Comparison of ENCODE assay signal across 18 cellular contexts in genomic region chr17:16465861-16466338, GRCh38. TPM values are rescaled to one million over a fixed set of nuclear protein-coding genes. Genes with fewer than 3 reads are reported as not detected.
DNase-seq lines count a peak whose midpoint lies in the region; ATAC-seq, FAIRE-seq and TF ChIP-seq lines count a peak whose summit lies in the region.
"Had no signal": no experiment of that assay in that cellular context is flagged by ENCODE, and none has a peak within 500 bp of the region (broad histone marks: within the 10 kb centered on the region; RNA-seq: fewer than 3 reads in every experiment).

No MANE protein-coding gene starts in this region.

- no peaks in the 10 kb centered on the region for H3K23me2 ChIP-seq in H9 (ENCODE audit: insufficient read length, low read depth, low read length, poor library complexity, severe bottlenecking)

- no peak overlapping the region for H3T11ph ChIP-seq in H9 (ENCODE audit: low read length)

- no peak overlapping the region for H3K23ac ChIP-seq in H9 (ENCODE audit: insufficient read length, low read depth, low read length)

- H3K9me3 Mint-ChIP-seq in H9: no peaks in the 10 kb centered on the region
- H3K9me3 Mint-ChIP-seq: activated T-helper 17 cell treated with anti-CD3 and anti-CD28 coated beads, Interleukin-2, amount 50 U/mL, for 72 hours; nephron progenitor cell had no signal

- H3K4me1 ChIP-seq in H9 (ENCODE audit: insufficient read depth, low read length) (no peaks in the 10 kb centered on the region), Peyer's patch (peaks cover 0 to 72% (median 12%) of the 10 kb centered on the region in 4 donors), pancreas (peaks cover 2 to 16% (median 8%) of the 10 kb centered on the region in 3 donors)

- intact Hi-C loops in left cardiac atrium (cut with DNase I): no loop called here
- intact Hi-C loops in pancreas (cut with DNase I): no loop called here

- H3K27ac Mint-ChIP-seq in H9: peak overlapping the region in 2 of 3 experiments; percentile 16 to 52; a peak in 2 of 7 replicates
- H3K27ac Mint-ChIP-seq: activated T-helper 17 cell treated with anti-CD3 and anti-CD28 coated beads, Interleukin-2, amount 50 U/mL, for 72 hours; nephron progenitor cell had no signal

- H2BK120ac ChIP-seq in H9 (ENCODE audit: low read depth, low read length, poor library complexity, severe bottlenecking): no peak overlapping the region

- TF ChIP-seq POLR2A in Peyer's patch (IDR thresholded peaks at IDR 0.05): peak; percentile 83 to 94

- H3K4me3 ChIP-seq in Peyer's patch: peak overlapping the region in 2 of 4 donors; percentile 30 to 37
- no peak overlapping the region for H3K4me3 ChIP-seq in pancreas
- H3K4me3 ChIP-seq: lung, SJSA1 had no signal

- peaks cover 24 to 41% of the 10 kb centered on the region in 2 experiments for H3K4me1 Mint-ChIP-seq in H9
- H3K4me1 Mint-ChIP-seq: activated T-helper 17 cell treated with anti-CD3 and anti-CD28 coated beads, Interleukin-2, amount 50 U/mL, for 72 hours had no signal

- H3K4me3 Mint-ChIP-seq in H9: no peak overlapping the region
- H3K4me3 Mint-ChIP-seq: activated T-helper 17 cell treated with anti-CD3 and anti-CD28 coated beads, Interleukin-2, amount 50 U/mL, for 72 hours; nephron progenitor cell had no signal

- H3K27me3 Mint-ChIP-seq in H9 (ENCODE audit: low read depth): no peaks in the 10 kb centered on the region
- H3K27me3 Mint-ChIP-seq: activated T-helper 17 cell treated with anti-CD3 and anti-CD28 coated beads, Interleukin-2, amount 50 U/mL, for 72 hours had no signal

- no peak overlapping the region for H3K56ac ChIP-seq in H9 (ENCODE audit: insufficient read length, low read depth, low read length)

- no peak for TF ChIP-seq CTCF in H9 (conservative IDR thresholded peaks at IDR 0.05)
- TF ChIP-seq CTCF in Peyer's patch (IDR thresholded peaks at IDR 0.05): peak in 2 of 6 experiments; percentile 4 to 12
- TF ChIP-seq CTCF in pancreas (IDR thresholded peaks at IDR 0.05): no peak

- no peak overlapping the region for H4K8ac ChIP-seq in H9 (replicated peaks; ENCODE audit: insufficient read length, low read depth, low read length)

- no peak overlapping the region for H2BK15ac ChIP-seq in H9 (ENCODE audit: low read depth, low read length)

- H3K4ac ChIP-seq in H9 (ENCODE audit: low read depth, low read length): no peak overlapping the region

- no peaks in the 10 kb centered on the region for H3K79me2 ChIP-seq in H9 (ENCODE audit: insufficient read depth, low read length)

- no peaks in the 10 kb centered on the region for H4K20me1 ChIP-seq in H9 (ENCODE audit: control insufficient read depth, insufficient read depth, insufficient read length)

- DNase-seq in H9: peak; percentile 45
- peak in 2 of 3 donors; percentile 92 to 93 for DNase-seq in Peyer's patch
- DNase-seq in left cardiac atrium: peak; percentile 67
- DNase-seq in pancreas: peak in 1 of 6 donors; percentile 63
- no peak for DNase-seq in left lobe of liver (ENCODE audit: low spot score)
- DNase-seq in germinal center (ENCODE audit: low spot score): no peak
- no peak for DNase-seq in NK-92 treated with Interleukin-12 subunit alpha and Interleukin-12 subunit beta, amount 100 ng/mL, for 24 hours (lab: John Stamatoyannopoulos, UW)
- DNase-seq: foreskin melanocyte, HCEC 1CT, NCI-H1436 treated with DMSO at 0.1 percent for 48 hours, NCI-H226, nephron progenitor cell, substantia nigra had no signal

- H3K9me3 ChIP-seq in H9 (ENCODE audit: control insufficient read depth, low read depth, low read length): no peaks in the 10 kb centered on the region
- no peaks in the 10 kb centered on the region for H3K9me3 ChIP-seq in Peyer's patch
- H3K9me3 ChIP-seq in pancreas: no peaks in the 10 kb centered on the region
- H3K9me3 ChIP-seq: SJSA1 had no signal

- H4K91ac ChIP-seq in H9 (ENCODE audit: insufficient read length, low read depth, low read length): no peak overlapping the region

- no peak overlapping the region for H3K9ac ChIP-seq in H9 (ENCODE audit: extremely low read depth, insufficient read length, low read length)

- H2AFZ ChIP-seq in H9 (ENCODE audit: low read length): no peak overlapping the region

- H3K36me3 ChIP-seq in Peyer's patch (peaks cover 0 to 16% (median 0%) of the 10 kb centered on the region in 3 donors), pancreas (no peaks in the 10 kb centered on the region)

- no peak overlapping the region for H2BK12ac ChIP-seq in H9 (ENCODE audit: insufficient read length, low read depth, low read length)

- H3K27ac ChIP-seq in H9 (ENCODE audit: insufficient read length, low read depth, low read length) (no peak overlapping the region), Peyer's patch (peak overlapping the region in 3 of 4 donors; percentile 88 to 99 (median 96)), pancreas (peak overlapping the region in 3 of 4 donors; percentile 23 to 75 (median 50))
- H3K27ac ChIP-seq: SJSA1 had no signal

- no peak overlapping the region for H2AK5ac ChIP-seq in H9 (ENCODE audit: insufficient read length, low read length)

- FAIRE-seq in pancreas (lab: Jason Lieb, UNC): no peak

- H3K4me2 ChIP-seq in H9 (ENCODE audit: insufficient read depth, insufficient read length, low read length): no peak overlapping the region

- H3K18ac ChIP-seq in H9 (ENCODE audit: insufficient read length, low read depth, low read length): no peak overlapping the region

- H2BK5ac ChIP-seq in H9 (ENCODE audit: insufficient read length, low read length): no peak overlapping the region

- ATAC-seq in left cardiac atrium (peak in 1 of 2 donors; percentile 49), pancreas (peak; percentile 21 to 44 (median 43)), left lobe of liver (no peak), GM18868 (IDR thresholded peaks at IDR 0.05; ENCODE audit: unreplicated experiment) (no peak)
- ATAC-seq: activated T-helper 17 cell treated with anti-CD3 and anti-CD28 coated beads, Interleukin-2, amount 50 U/mL, for 72 hours had no signal

- H3K14ac ChIP-seq in H9 (ENCODE audit: insufficient read depth, low read length): peak overlapping the region; percentile 11; the same call in 1 of the 2 replicates

- WGBS in H9 (ENCODE audit: extremely low coverage, insufficient read length, low lambda C conversion rate): no CpG with 5 or more reads among the region's 4 CpGs
- 24 to 35% methylated on average over 4 of the region's 4 CpGs for WGBS in pancreas, 2 donors

- H3K79me1 ChIP-seq in H9 (ENCODE audit: insufficient read depth, low read depth, low read length, poor library complexity, severe bottlenecking): no peaks in the 10 kb centered on the region

- H4K5ac ChIP-seq in H9 (ENCODE audit: insufficient read length, low read depth, low read length): no peak overlapping the region

- no peak overlapping the region for H2BK20ac ChIP-seq in H9 (ENCODE audit: low read depth, low read length, poor library complexity, severe bottlenecking)

- H3K36me3 Mint-ChIP-seq in H9 (ENCODE audit: insufficient read depth in 1 of 3, low read depth in 3 of 3): peaks cover 0 to 11% (median 10%) of the 10 kb centered on the region in 3 experiments; a peak in 6 of 7 replicates

- H3K27me3 ChIP-seq in H9 (ENCODE audit: insufficient read depth, low read length) (no peaks in the 10 kb centered on the region), Peyer's patch (no peaks in the 10 kb centered on the region), pancreas (no peaks in the 10 kb centered on the region)
- H3K27me3 ChIP-seq: SJSA1 had no signal

RNA-seq across cellular contexts. Expression of gene LRRC75A, which starts 26.1 kb away (rescaled TPM):
- total RNA-seq in H9 (2021) (9.4 and 10.1 TPM in 2 replicates), Peyer's patch (100 to 1,000 TPM in 3 of 4 donors, 10 to 100 TPM in 1; 48.7 to 213 (median 187) TPM), left cardiac atrium (under 1 TPM; 0.60 to 0.91 TPM), pancreas (1 to 10 TPM in 5 of 6 donors, under 1 TPM in 1; 0.95 to 2.7 (median 1.5) TPM), left lobe of liver (0.13 TPM)
- 1 to 10 TPM; 2.3 to 4.0 TPM for polyA plus RNA-seq in pancreas
- total RNA-seq: HT1080 had no signal

RNA-seq across cellular contexts. Expression of gene TRPV2, which starts 50.5 kb away (rescaled TPM):
- total RNA-seq in H9 (2021) (1.0 and 1.1 TPM in 2 replicates), Peyer's patch (10 to 100 TPM in 2 of 4 donors, 1 to 10 TPM in 2; 3.9 to 19.0 (median 7.7) TPM), left cardiac atrium (10 to 100 TPM; 14.3 to 21.1 TPM), pancreas (10 to 100 TPM in 2 of 6 donors, 1 to 10 TPM in 4; 2.8 to 14.7 (median 6.0) TPM), left lobe of liver (3.1 TPM)
- polyA plus RNA-seq in pancreas: 10 to 100 TPM in 1 of 2 donors, 1 to 10 TPM in 1; 7.8 to 10.8 TPM

Comparison
In these comparisons a context has a peak if more than half of its experiments do, and no peak if none do; other contexts are left out.
1. DNase-seq: peak in H9 (single experiment), Peyer's patch (2 of 3) and left cardiac atrium (single experiment); none in left lobe of liver (single experiment), germinal center (single experiment) and NK-92 treated with Interleukin-12 subunit alpha and Interleukin-12 subunit beta, amount 100 ng/mL, for 24 hours (single experiment).
2. ATAC-seq: peak in pancreas (4 of 4); none in left lobe of liver (single experiment) and GM18868 (single experiment).